Comparison of ENCODE assay signal across 1 cellular context in the genomic region with DNA sequence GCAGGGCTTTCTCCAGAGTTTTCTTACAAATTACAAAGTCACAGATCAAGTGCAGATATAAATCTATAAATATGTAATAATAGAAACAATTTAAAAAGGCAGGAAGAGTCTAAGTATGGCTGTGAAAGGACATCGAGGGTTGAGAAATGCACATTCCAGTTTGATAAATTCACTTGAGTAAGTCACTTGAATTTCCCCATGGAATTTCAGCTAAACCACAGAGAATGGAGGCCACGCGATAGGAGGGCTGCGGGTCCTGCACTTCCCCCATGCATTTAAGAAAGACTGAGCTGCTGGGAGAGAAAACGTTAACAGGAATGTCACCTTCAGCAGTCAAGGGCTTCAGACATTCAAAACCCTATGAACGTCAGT.
A peak's percentile ranks its signal among the peaks of the same experiment; 100 is the strongest.
TF ChIP-seq lines count a peak whose summit lies in the region.

No MANE protein-coding gene starts in this region.

TF ChIP-seq in K562, 482 proteins besides CTCF, POLR2A, EP300 and RAD21:
- TF ChIP-seq MYC (IDR thresholded peaks at IDR 0.05; ENCODE audit: low read depth, low read length) (0 out of 2 replicates have a peak, but pooled peaks have one; percentile 2), MYC (CRISPR knock-in tag; IDR thresholded peaks at IDR 0.05; ENCODE audit: borderline replicate concordance, low read depth) (no peak), ZFP1 (CRISPR knock-in tag; IDR thresholded peaks at IDR 0.05) (no peak)
- TF ChIP-seq, protein P1, sequence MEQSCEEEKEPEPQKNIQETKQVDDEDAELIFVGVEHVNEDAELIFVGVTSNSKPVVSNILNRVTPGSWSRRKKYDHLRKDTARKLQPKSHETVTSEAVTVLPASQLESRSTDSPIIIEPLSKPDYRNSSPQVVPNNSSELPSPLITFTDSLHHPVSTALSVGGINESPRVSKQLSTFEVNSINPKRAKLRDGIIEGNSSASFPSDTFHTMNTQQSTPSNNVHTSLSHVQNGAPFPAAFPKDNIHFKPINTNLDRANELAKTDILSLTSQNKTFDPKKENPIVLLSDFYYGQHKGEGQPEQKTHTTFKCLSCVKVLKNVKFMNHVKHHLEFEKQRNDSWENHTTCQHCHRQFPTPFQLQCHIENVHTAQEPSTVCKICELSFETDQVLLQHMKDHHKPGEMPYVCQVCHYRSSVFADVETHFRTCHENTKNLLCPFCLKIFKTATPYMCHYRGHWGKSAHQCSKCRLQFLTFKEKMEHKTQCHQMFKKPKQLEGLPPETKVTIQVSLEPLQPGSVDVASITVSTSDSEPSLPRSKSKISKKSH (CRISPR knock-in tag; IDR thresholded peaks at IDR 0.05): no peak
